In genomic region chr16:89922477-89922883, GRCh38 we compare ENCODE assay signal across 1 cellular context.
TF ChIP-seq lines count a peak whose summit lies in the region.

No MANE protein-coding gene starts in this region.

TF ChIP-seq in K562, 482 proteins besides CTCF, POLR2A, EP300 and RAD21 (continued from another document and continues in another):
- TF ChIP-seq RERE (CRISPR knock-in tag; IDR thresholded peaks at IDR 0.05; ENCODE audit: borderline replicate concordance) (no peak), GABPB2 (CRISPR knock-in tag; conservative IDR thresholded peaks at IDR 0.05) (no peak), NFRKB (IDR thresholded peaks at IDR 0.05; ENCODE audit: low read depth) (no peak), ZNF655 (CRISPR knock-in tag; IDR thresholded peaks at IDR 0.05) (no peak), POLR2H (tag; IDR thresholded peaks at IDR 0.05; ENCODE audit: low read depth) (no peak), MTF1 (CRISPR knock-in tag; IDR thresholded peaks at IDR 0.05; ENCODE audit: borderline replicate concordance) (no peak), ZBTB26 (CRISPR knock-in tag; IDR thresholded peaks at IDR 0.05) (no peak), POLR2AphosphoS5 (IDR thresholded peaks at IDR 0.05; ENCODE audit: control insufficient read depth, insufficient read depth, low read depth, low read length) (peak; percentile 57; the same call in 1 of the 2 replicates), BHLHE40 (IDR thresholded peaks at IDR 0.05; ENCODE audit: low read length) (peak; percentile 44), ZNF318 (IDR thresholded peaks at IDR 0.05; ENCODE audit: borderline replicate concordance in 1 of 2, low read depth in 1 of 2) (no peak), HLTF (IDR thresholded peaks at IDR 0.05) (no peak), ZNF274 (IDR thresholded peaks at IDR 0.05; ENCODE audit: borderline replicate concordance, low read depth, low read length) (no peak), CHD4 (IDR thresholded peaks at IDR 0.05; ENCODE audit: insufficient read depth, insufficient replicate concordance, low read depth, low read length, poor library complexity, severe bottlenecking) (no peak), COPS2 (conservative IDR thresholded peaks at IDR 0.05) (no peak), ZNF639 (CRISPR knock-in tag; conservative IDR thresholded peaks at IDR 0.05 in 1 of 2, IDR thresholded peaks at IDR 0.05 in 1 of 2) (0 out of 4 replicates have a peak, but pooled peaks of 1 of the 2 experiments have one; percentile 2), ZNF384 (IDR thresholded peaks at IDR 0.05; ENCODE audit: low read depth, low read length) (no peak), GTF2B (IDR thresholded peaks at IDR 0.05; ENCODE audit: extremely low read depth, insufficient read length) (no peak), ZNF584 (CRISPR knock-in tag; IDR thresholded peaks at IDR 0.05; ENCODE audit: low read depth) (no peak), ZNF583 (CRISPR knock-in tag; IDR thresholded peaks at IDR 0.05) (no peak), ZNF133 (CRISPR knock-in tag; IDR thresholded peaks at IDR 0.05) (no peak), RBM22 (IDR thresholded peaks at IDR 0.05; ENCODE audit: low read depth, low read length, poor library complexity, severe bottlenecking) (peak; percentile 13), SIRT6 (IDR thresholded peaks at IDR 0.05; ENCODE audit: low read depth, low read length) (no peak), CBFA2T3 (IDR thresholded peaks at IDR 0.05) (no peak), GTF2E2 (tag; IDR thresholded peaks at IDR 0.05) (no peak), RNF219 (CRISPR knock-in tag; IDR thresholded peaks at IDR 0.05) (no peak), HIVEP1 (CRISPR knock-in tag; IDR thresholded peaks at IDR 0.05) (no peak), ZNF224 (CRISPR knock-in tag; IDR thresholded peaks at IDR 0.05) (no peak), STAT5B (CRISPR knock-in tag; IDR thresholded peaks at IDR 0.05) (no peak), NFIX (CRISPR knock-in tag; IDR thresholded peaks at IDR 0.05; ENCODE audit: low read depth) (no peak)
- TF ChIP-seq, protein P1, sequence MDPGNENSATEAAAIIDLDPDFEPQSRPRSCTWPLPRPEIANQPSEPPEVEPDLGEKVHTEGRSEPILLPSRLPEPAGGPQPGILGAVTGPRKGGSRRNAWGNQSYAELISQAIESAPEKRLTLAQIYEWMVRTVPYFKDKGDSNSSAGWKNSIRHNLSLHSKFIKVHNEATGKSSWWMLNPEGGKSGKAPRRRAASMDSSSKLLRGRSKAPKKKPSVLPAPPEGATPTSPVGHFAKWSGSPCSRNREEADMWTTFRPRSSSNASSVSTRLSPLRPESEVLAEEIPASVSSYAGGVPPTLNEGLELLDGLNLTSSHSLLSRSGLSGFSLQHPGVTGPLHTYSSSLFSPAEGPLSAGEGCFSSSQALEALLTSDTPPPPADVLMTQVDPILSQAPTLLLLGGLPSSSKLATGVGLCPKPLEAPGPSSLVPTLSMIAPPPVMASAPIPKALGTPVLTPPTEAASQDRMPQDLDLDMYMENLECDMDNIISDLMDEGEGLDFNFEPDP (CRISPR knock-in tag; IDR thresholded peaks at IDR 0.05) = no peak
- TF ChIP-seq, protein P2, sequence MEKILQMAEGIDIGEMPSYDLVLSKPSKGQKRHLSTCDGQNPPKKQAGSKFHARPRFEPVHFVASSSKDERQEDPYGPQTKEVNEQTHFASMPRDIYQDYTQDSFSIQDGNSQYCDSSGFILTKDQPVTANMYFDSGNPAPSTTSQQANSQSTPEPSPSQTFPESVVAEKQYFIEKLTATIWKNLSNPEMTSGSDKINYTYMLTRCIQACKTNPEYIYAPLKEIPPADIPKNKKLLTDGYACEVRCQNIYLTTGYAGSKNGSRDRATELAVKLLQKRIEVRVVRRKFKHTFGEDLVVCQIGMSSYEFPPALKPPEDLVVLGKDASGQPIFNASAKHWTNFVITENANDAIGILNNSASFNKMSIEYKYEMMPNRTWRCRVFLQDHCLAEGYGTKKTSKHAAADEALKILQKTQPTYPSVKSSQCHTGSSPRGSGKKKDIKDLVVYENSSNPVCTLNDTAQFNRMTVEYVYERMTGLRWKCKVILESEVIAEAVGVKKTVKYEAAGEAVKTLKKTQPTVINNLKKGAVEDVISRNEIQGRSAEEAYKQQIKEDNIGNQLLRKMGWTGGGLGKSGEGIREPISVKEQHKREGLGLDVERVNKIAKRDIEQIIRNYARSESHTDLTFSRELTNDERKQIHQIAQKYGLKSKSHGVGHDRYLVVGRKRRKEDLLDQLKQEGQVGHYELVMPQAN (IDR thresholded peaks at IDR 0.05; ENCODE audit: borderline replicate concordance) = peak; percentile 49; the same call in 1 of the 2 replicates
